Comparison of ENCODE assay signal across 8 cellular contexts in genomic region chr2:61443342-61444041, GRCh38. TPM values are rescaled to one million over a fixed set of nuclear protein-coding genes. Genes with fewer than 3 reads are reported as not detected.
DNase-seq lines count a peak whose midpoint lies in the region; ATAC-seq and TF ChIP-seq lines count a peak whose summit lies in the region.

No MANE protein-coding gene starts in this region.

- ATAC-seq in GM18508 (IDR thresholded peaks at IDR 0.05; ENCODE audit: insufficient read depth, unreplicated experiment) (peak; percentile 91), GM21786 (IDR thresholded peaks at IDR 0.05; ENCODE audit: unreplicated experiment) (peak; percentile 87), left lobe of liver (peak; percentile 60)

- CTCF ChIA-PET in HEK293T (lab: Yijun Ruan, JAX): interaction anchor here (0.6 kb wide), 1 partner anchor 16 kb away, joined by 3 read pairs; no protein-coding TSS in a partner anchor

- POLR2A ChIA-PET in HEK293T (lab: Yijun Ruan, JAX): no interaction called here

- peak; percentile 80 for DNase-seq in LoVo (ENCODE audit: low spot score)
- DNase-seq in left lobe of liver (ENCODE audit: low spot score): no peak
- no peak for DNase-seq in HEK293T (ENCODE audit: extremely low spot score)
- DNase-seq in pons (ENCODE audit: low spot score): no peak
- no peak for DNase-seq in NCI-H1694 (lab: John Stamatoyannopoulos, UW)
- no peak for DNase-seq in NCI-H1048 (lab: John Stamatoyannopoulos, UW)

TF ChIP-seq in HEK293T, 16 proteins besides CTCF, POLR2A, EP300 and RAD21:
- no peak for TF ChIP-seq NFRKB (IDR thresholded peaks at IDR 0.05)
- TF ChIP-seq FOXA1 (IDR thresholded peaks at IDR 0.05): no peak
- no peak for TF ChIP-seq SP1 (IDR thresholded peaks at IDR 0.05)
- TF ChIP-seq ELF4 (IDR thresholded peaks at IDR 0.05): no peak
- no peak for TF ChIP-seq FOXM1 (IDR thresholded peaks at IDR 0.05; ENCODE audit: borderline replicate concordance)
- TF ChIP-seq HDGF (IDR thresholded peaks at IDR 0.05; ENCODE audit: borderline replicate concordance): no peak
- no peak for TF ChIP-seq ZNF384 (IDR thresholded peaks at IDR 0.05)
- TF ChIP-seq LEF1 (IDR thresholded peaks at IDR 0.05; ENCODE audit: borderline replicate concordance): no peak
- no peak for TF ChIP-seq SUZ12 (IDR thresholded peaks at IDR 0.05)
- TF ChIP-seq TARDBP (IDR thresholded peaks at IDR 0.05): no peak
- TF ChIP-seq CTBP1 (IDR thresholded peaks at IDR 0.05; ENCODE audit: borderline replicate concordance): no peak
TF ChIP-seq in HEK293T: peak in this region for 0.

RNA-seq across cellular contexts. Expression of gene USP34, which starts 27.4 kb away (rescaled TPM):
- 37.0 TPM for total RNA-seq in left lobe of liver
